In genomic region chr9:134383148-134383547, GRCh38 we compare ENCODE assay signal across 1 cellular context.
TF ChIP-seq lines count a peak whose summit lies in the region.

No MANE protein-coding gene starts in this region.

TF ChIP-seq in HCT116, 20 proteins besides CTCF, POLR2A, EP300 and RAD21 (continued from another document):
- TF ChIP-seq ATF3 (IDR thresholded peaks at IDR 0.05) (no peak), MAX (IDR thresholded peaks at IDR 0.05) (no peak), FOSL1 (IDR thresholded peaks at IDR 0.05; ENCODE audit: low read depth) (no peak), POLR2AphosphoS5 (IDR thresholded peaks at IDR 0.05; ENCODE audit: low read depth, low read length) (no peak), EGR1 (IDR thresholded peaks at IDR 0.05; ENCODE audit: low read depth) (no peak), TCF7L2 (IDR thresholded peaks at IDR 0.05; ENCODE audit: borderline replicate concordance, extremely low read depth, insufficient read depth, insufficient read length) (no peak)
